In the genomic region with DNA sequence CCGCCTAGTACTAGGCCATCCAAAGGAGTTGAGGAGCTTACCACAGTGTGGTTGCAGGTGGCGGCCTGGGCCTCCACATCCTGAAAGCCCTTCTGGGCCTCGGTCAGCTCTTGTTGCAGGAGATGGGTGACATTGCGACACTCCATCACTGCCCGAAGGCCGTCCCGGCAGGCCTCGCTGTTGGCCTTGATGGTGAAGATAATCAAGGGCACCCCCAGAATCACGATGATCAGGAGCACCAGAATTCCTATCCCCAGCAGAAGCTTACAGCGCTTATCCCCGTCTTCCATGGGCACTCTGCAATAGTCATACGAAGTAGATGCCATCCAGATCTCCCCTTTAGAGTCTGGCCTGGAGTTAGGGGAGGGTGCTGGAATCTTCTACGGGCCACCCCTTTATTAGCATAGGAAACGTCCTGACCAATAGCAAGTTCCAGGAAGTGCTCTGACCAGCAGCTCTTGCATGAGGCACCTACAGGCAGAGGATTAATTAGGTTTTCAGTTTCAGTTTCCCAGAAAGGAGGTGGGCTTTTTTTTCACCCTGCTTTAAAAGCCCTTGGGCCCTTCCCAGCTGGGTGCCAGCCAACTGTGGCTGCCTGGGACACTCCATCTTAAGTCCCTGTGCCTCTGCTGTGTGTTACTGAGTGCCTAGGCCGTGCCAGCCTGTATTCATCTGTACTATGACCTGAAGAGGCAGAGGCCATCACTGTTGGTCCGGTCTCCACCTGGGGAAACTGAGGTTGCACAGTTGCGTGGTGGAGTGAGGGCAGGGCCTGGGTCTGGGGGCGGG, we compare ENCODE assay signal across 8 cellular contexts. TPM values are rescaled to one million over a fixed set of nuclear protein-coding genes. Genes with fewer than 3 reads are reported as not detected.
DNase-seq lines count a peak whose midpoint lies in the region; ATAC-seq, FAIRE-seq and TF ChIP-seq lines count a peak whose summit lies in the region.

A gene with protein sequence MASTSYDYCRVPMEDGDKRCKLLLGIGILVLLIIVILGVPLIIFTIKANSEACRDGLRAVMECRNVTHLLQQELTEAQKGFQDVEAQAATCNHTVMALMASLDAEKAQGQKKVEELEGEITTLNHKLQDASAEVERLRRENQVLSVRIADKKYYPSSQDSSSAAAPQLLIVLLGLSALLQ (minus strand): TSS at position 381 of the 789 bp plus-strand sequence. CDS start 55 bp downstream, at position 326.

- H3K36me3 ChIP-seq in iPS DF 6.9 (ENCODE audit: control insufficient read depth, insufficient read depth, low read length) (no peaks in the 10 kb centered on the region), skeletal muscle satellite cell (ENCODE audit: insufficient read depth, low read length) (no peaks in the 10 kb centered on the region)

- H3K9ac ChIP-seq in skeletal muscle satellite cell (ENCODE audit: low read depth, low read length), result no peak within 1 kb of the TSS

- peak; percentile 85 for TF ChIP-seq POLR2A in GM18951 (IDR thresholded peaks at IDR 0.05; ENCODE audit: extremely low read depth, insufficient read depth, insufficient read length)
- TF ChIP-seq POLR2A in Raji (IDR thresholded peaks at IDR 0.05; ENCODE audit: insufficient read depth, low read depth, low read length), result peak; percentile 65

- WGBS in iPS DF 6.9 (ENCODE audit: insufficient coverage, insufficient read length), result no CpG with 5 or more reads among the region's 18 CpGs

- H3K9me3 ChIP-seq in iPS DF 6.9 (ENCODE audit: control insufficient read depth, insufficient read depth, low read length) (no peaks in the 10 kb centered on the region), skeletal muscle satellite cell (replicated peaks; ENCODE audit: low read length) (no peaks in the 10 kb centered on the region)

- no peak for FAIRE-seq in urothelium cell line (lab: Jason Lieb, UNC)

- H3K4me3 ChIP-seq in iPS DF 6.9 (ENCODE audit: low read length), result peak within 1 kb of the TSS; percentile 50; the same call in 1 of the 2 replicates
- H3K4me3 ChIP-seq in skeletal muscle satellite cell (ENCODE audit: low read length), result no peak within 1 kb of the TSS

- peak within 1 kb of the TSS; percentile 21 for H3K4me2 ChIP-seq in skeletal muscle satellite cell (ENCODE audit: low read length)

- H3K27me3 ChIP-seq in iPS DF 6.9 (ENCODE audit: control insufficient read depth, insufficient read depth, low read length) (no peaks in the 10 kb centered on the region), skeletal muscle satellite cell (ENCODE audit: control insufficient read depth, insufficient read depth, low read length) (peaks cover 4% of the 10 kb centered on the region)

- peaks cover 4% of the 10 kb centered on the region; the same call in 1 of the 2 replicates for H3K4me1 ChIP-seq in iPS DF 6.9 (ENCODE audit: control insufficient read depth, insufficient read depth, low read length)
- H3K4me1 ChIP-seq in skeletal muscle satellite cell (ENCODE audit: control insufficient read depth, insufficient read depth, low read length), result peaks cover 13% of the 10 kb centered on the region

- DNase-seq in AG08395 (ENCODE audit: low spot score), result peak; percentile 52
- DNase-seq in amygdala (lab: John Stamatoyannopoulos, UW), result peak in 30 of 56 donors; percentile 10 to 66 (median 30)
- DNase-seq in iPS DF 6.9 (ENCODE audit: low read depth, low spot score), result no peak
- no peak for DNase-seq in urothelium cell line (ENCODE audit: low spot score)

- in situ Hi-C loops in GM18951 (cut with MboI; ENCODE audit: low sequenced_read_pairs, unreplicated experiment), result no loop called here

- ATAC-seq in HG03108 (IDR thresholded peaks at IDR 0.05; ENCODE audit: unreplicated experiment), result peak; percentile 61

- H3K27ac ChIP-seq in iPS DF 6.9 (ENCODE audit: low read length), result no peak within 1 kb of the TSS

RNA-seq across cellular contexts. Expression of the gene that starts here (rescaled TPM):
- 0.44 TPM in 1 of 2 replicates, not detected in the other for total RNA-seq in skeletal muscle satellite cell (2012; rRNA removed)

Comparison
In these comparisons a context has a peak if more than half of its experiments do, and no peak if none do; other contexts are left out.
1. DNase-seq: peak in AG08395 (single experiment) and amygdala (30 of 56); none in iPS DF 6.9 (single experiment) and urothelium cell line (single experiment).